22 cellular contexts compared by ENCODE assay signal in the genomic region with DNA sequence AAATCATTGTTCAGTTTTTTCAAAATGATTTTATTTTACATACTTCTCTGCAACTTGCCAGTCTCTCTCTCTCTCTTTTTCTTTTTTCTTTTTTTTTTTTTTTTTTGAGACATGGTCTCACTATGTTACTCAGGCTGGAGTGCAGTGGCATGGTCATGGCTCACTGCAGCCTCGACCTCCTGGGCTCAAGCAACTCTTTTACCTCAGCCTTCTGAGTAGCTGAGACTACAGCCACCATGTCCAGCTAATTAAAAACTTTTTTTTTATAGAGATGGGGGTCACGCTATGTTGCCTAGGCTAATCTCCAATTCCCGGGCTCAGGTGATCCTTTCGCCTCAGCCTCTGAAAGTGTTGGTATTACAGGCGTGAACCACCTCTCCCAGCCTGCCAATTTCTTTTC. TPM values are rescaled to one million over a fixed set of nuclear protein-coding genes. Genes with fewer than 3 reads are reported as not detected.
DNase-seq lines count a peak whose midpoint lies in the region; ATAC-seq, FAIRE-seq and TF ChIP-seq lines count a peak whose summit lies in the region.
"Had no signal": no experiment of that assay in that cellular context is flagged by ENCODE, and none has a peak within 500 bp of the region (broad histone marks: within the 10 kb centered on the region; RNA-seq: fewer than 3 reads in every experiment).

No MANE protein-coding gene starts in this region.

- BruUV-seq in IMR-90 (replicated peaks; lab: Mats Ljungman, UMichigan), result no TSS peak

- peaks cover 2% of the 10 kb centered on the region for H3K79me2 ChIP-seq in trophoblast cell (ENCODE audit: control insufficient read depth, insufficient read depth, low read length, poor library complexity)

- H2AFZ ChIP-seq in IMR-90 (replicated peaks; ENCODE audit: low read length, poor library complexity) (no peak overlapping the region), trophoblast cell (ENCODE audit: insufficient read depth, low read length, poor library complexity) (no peak overlapping the region)

- H3K27me3 Mint-ChIP-seq in CD8-positive, alpha-beta T cell (ENCODE audit: low read depth), result no peaks in the 10 kb centered on the region
- H3K27me3 Mint-ChIP-seq: CD8-positive, alpha-beta memory T cell had no signal

- H3K18ac ChIP-seq in IMR-90 (ENCODE audit: low read depth, low read length) (no peak overlapping the region), trophoblast cell (ENCODE audit: low read length) (no peak overlapping the region)

- no peak overlapping the region for H2BK15ac ChIP-seq in IMR-90 (ENCODE audit: low read depth, low read length)

- no peak overlapping the region for H3K27ac Mint-ChIP-seq in CD8-positive, alpha-beta T cell
- no peak overlapping the region for H3K27ac Mint-ChIP-seq in activated naive CD4-positive, alpha-beta T cell treated with anti-CD3 and anti-CD28 coated beads, Interleukin-2, amount 50 U/mL, for 72 hours
- H3K27ac Mint-ChIP-seq: CD8-positive, alpha-beta memory T cell had no signal

- H3K27me3 ChIP-seq in IMR-90 (ENCODE audit: control insufficient read depth, insufficient read depth, low read length) (no peaks in the 10 kb centered on the region), trophoblast cell (ENCODE audit: insufficient read depth, low read length) (no peaks in the 10 kb centered on the region), pancreas (no peaks in the 10 kb centered on the region)
- no peaks in the 10 kb centered on the region for H3K27me3 ChIP-seq in CD8-positive, alpha-beta T cell (ENCODE audit: insufficient read depth, low read length)
- H3K27me3 ChIP-seq: MG63 had no signal

- intact Hi-C loops in IMR-90 (cut with micrococcal nuclease), result no loop called here
- intact Hi-C loops in pancreas (cut with DNase I), result no loop called here
- intact Hi-C loops in sciatic nerve (cut with DNase I), result no loop called here
- intact Hi-C loops in CD8-positive, alpha-beta T cell (cut with DNase I, micrococcal nuclease), result no loop called here

- H3K9me3 Mint-ChIP-seq in CD8-positive, alpha-beta T cell, result no peaks in the 10 kb centered on the region
- no peaks in the 10 kb centered on the region for H3K9me3 Mint-ChIP-seq in activated naive CD4-positive, alpha-beta T cell treated with anti-CD3 and anti-CD28 coated beads, Interleukin-2, amount 50 U/mL, for 72 hours
- H3K9me3 Mint-ChIP-seq: CD8-positive, alpha-beta memory T cell had no signal

- no peaks in the 10 kb centered on the region for H3K4me1 Mint-ChIP-seq in CD8-positive, alpha-beta T cell (ENCODE audit: low read depth)
- H3K4me1 Mint-ChIP-seq: CD8-positive, alpha-beta memory T cell had no signal

- H3K4ac ChIP-seq in IMR-90 (ENCODE audit: low read depth, low read length) (no peak overlapping the region), trophoblast cell (ENCODE audit: low read depth, low read length) (no peak overlapping the region)

- peaks cover 7% of the 10 kb centered on the region; the same call in 1 of the 2 replicates for H4K20me1 ChIP-seq in IMR-90 (ENCODE audit: insufficient read depth, low read length)

- H4K8ac ChIP-seq in IMR-90 (ENCODE audit: low read depth in 2 of 2, low read length in 2 of 2) (no peak overlapping the region), trophoblast cell (ENCODE audit: low read depth, low read length) (no peak overlapping the region)

- H3K9me1 ChIP-seq in IMR-90 (ENCODE audit: insufficient read depth, low read length), result peaks cover 10% of the 10 kb centered on the region

- peaks cover 13% of the 10 kb centered on the region for H3K4me1 ChIP-seq in IMR-90 (ENCODE audit: control insufficient read depth, insufficient read depth, low read length)
- H3K4me1 ChIP-seq in trophoblast cell (ENCODE audit: control insufficient read depth in 1 of 2, insufficient read depth in 2 of 2, low read length in 2 of 2), result peaks cover 9 to 12% of the 10 kb centered on the region in 2 experiments
- no peaks in the 10 kb centered on the region for H3K4me1 ChIP-seq in pancreas
- no peaks in the 10 kb centered on the region for H3K4me1 ChIP-seq in CD8-positive, alpha-beta T cell (ENCODE audit: insufficient read depth, low read length)

- no peaks in the 10 kb centered on the region for H3K36me3 Mint-ChIP-seq in CD8-positive, alpha-beta T cell
- no peaks in the 10 kb centered on the region for H3K36me3 Mint-ChIP-seq in activated naive CD4-positive, alpha-beta T cell treated with anti-CD3 and anti-CD28 coated beads, Interleukin-2, amount 50 U/mL, for 72 hours
- H3K36me3 Mint-ChIP-seq: CD8-positive, alpha-beta memory T cell had no signal

- H3K27ac ChIP-seq in IMR-90 (ENCODE audit: insufficient read depth, low read length), result no peak overlapping the region
- H3K27ac ChIP-seq in trophoblast cell (ENCODE audit: low read depth, low read length), result no peak overlapping the region
- H3K27ac ChIP-seq in pancreas, result no peak overlapping the region
- H3K27ac ChIP-seq in CD8-positive, alpha-beta T cell (ENCODE audit: low read depth, low read length), result no peak overlapping the region
- H3K27ac ChIP-seq: SK-N-MC had no signal

- H3K9me3 ChIP-seq in IMR-90 (ENCODE audit: control insufficient read depth, insufficient read depth, low read length) (no peaks in the 10 kb centered on the region), trophoblast cell (ENCODE audit: insufficient read depth, low read depth, low read length) (no peaks in the 10 kb centered on the region), pancreas (no peaks in the 10 kb centered on the region)
- H3K9me3 ChIP-seq in CD8-positive, alpha-beta T cell (ENCODE audit: low read length), result no peaks in the 10 kb centered on the region
- H3K9me3 ChIP-seq: MG63 had no signal

- TF ChIP-seq POLR2A in IMR-90 (IDR thresholded peaks at IDR 0.05; ENCODE audit: low read depth, low read length), result no peak

- no peak overlapping the region for H3K56ac ChIP-seq in IMR-90 (ENCODE audit: extremely low read depth, insufficient read depth, low read length)

- peak overlapping the region; percentile 9; the same call in 1 of the 2 replicates for H4K91ac ChIP-seq in IMR-90 (ENCODE audit: insufficient read depth, low read depth, low read length)
- H4K91ac ChIP-seq in trophoblast cell (ENCODE audit: low read depth, low read length), result no peak overlapping the region

- POLR2A ChIA-PET in IMR-90 (lab: Charles Lee; ENCODE audit: unreplicated experiment), result no interaction called here
- POLR2A ChIA-PET in CD8-positive, alpha-beta T cell (lab: Charles Lee), result no interaction called here

- DNase-seq in G401 (ENCODE audit: low spot score) (peak; percentile 31), IMR-90 (no peak), glomerular visceral epithelial cell (ENCODE audit: extremely low spot score) (peak; percentile 81), trophoblast cell (no peak), pancreas (no peak), sciatic nerve (ENCODE audit: low spot score) (no peak)
- DNase-seq in CD8-positive, alpha-beta T cell, result no peak
- no peak for DNase-seq in activated naive CD4-positive, alpha-beta T cell treated with anti-CD3 and anti-CD28 coated beads, Interleukin-2, amount 50 U/mL, for 72 hours (ENCODE audit: low spot score in 2 of 2)
- DNase-seq: C1 segment of cervical spinal cord; CD8-positive, alpha-beta memory T cell; DMS153; DND-41; GOT3; KG1; MG63; NCI-H2029; NCI-H446 treated with DMSO at 0.1 percent for 48 hours; NCI-H526 treated with DMSO at 0.1 percent for 48 hours; SIG-M5 had no signal

- H4K5ac ChIP-seq in IMR-90 (ENCODE audit: low read depth, low read length), result no peak overlapping the region

- in situ Hi-C loops in G401 (cut with HindIII; ENCODE audit: low sequenced_read_pairs) (no loop called here), IMR-90 (cut with MboI; ENCODE audit: low sequenced_read_pairs) (no loop called here)

- H3K4me2 ChIP-seq in IMR-90 (ENCODE audit: low read depth, low read length) (no peak overlapping the region), trophoblast cell (ENCODE audit: low read length) (no peak overlapping the region)

- no peak overlapping the region for H3K4me3 Mint-ChIP-seq in CD8-positive, alpha-beta T cell
- H3K4me3 Mint-ChIP-seq: CD8-positive, alpha-beta memory T cell had no signal

- H2BK12ac ChIP-seq in trophoblast cell (ENCODE audit: low read length), result no peak overlapping the region

- H2BK5ac ChIP-seq in IMR-90 (ENCODE audit: low read depth, low read length, poor library complexity, severe bottlenecking) (no peak overlapping the region), trophoblast cell (ENCODE audit: low read depth, low read length, poor library complexity) (no peak overlapping the region)

- no peak overlapping the region for H2BK20ac ChIP-seq in IMR-90 (ENCODE audit: low read depth, low read length)

- H2AK5ac ChIP-seq in IMR-90 (ENCODE audit: low read depth, low read length), result peak overlapping the region; percentile 27
- H2AK5ac ChIP-seq in trophoblast cell (ENCODE audit: low read length), result no peak overlapping the region

- CTCF ChIA-PET in IMR-90 (lab: Yijun Ruan, JAX), result no interaction called here
- CTCF ChIA-PET in CD8-positive, alpha-beta T cell (lab: Charles Lee), result no interaction called here

- H2BK120ac ChIP-seq in IMR-90 (ENCODE audit: low read depth, low read length) (no peak overlapping the region; the same call in 1 of the 2 replicates), trophoblast cell (ENCODE audit: insufficient read depth, low read length, poor library complexity) (peak overlapping the region; percentile 33)

- H3K14ac ChIP-seq in IMR-90 (replicated peaks; ENCODE audit: low read depth, low read length) (no peak overlapping the region), trophoblast cell (ENCODE audit: low read length) (no peak overlapping the region)

- H3K23ac ChIP-seq in IMR-90 (ENCODE audit: low read depth, low read length) (no peak overlapping the region), trophoblast cell (ENCODE audit: low read length) (no peak overlapping the region)

- TF ChIP-seq CTCF in IMR-90 (conservative IDR thresholded peaks at IDR 0.05; ENCODE audit: low read depth, low read length) (no peak), pancreas (IDR thresholded peaks at IDR 0.05) (no peak)
- no peak for TF ChIP-seq CTCF in CD8-positive, alpha-beta T cell (IDR thresholded peaks at IDR 0.05)

- dilution Hi-C loops in IMR-90 (cut with HindIII; ENCODE audit: low sequenced_read_pairs, unreplicated experiment), result no loop called here

- no peak overlapping the region for H2AK9ac ChIP-seq in IMR-90 (replicated peaks; ENCODE audit: low read depth, low read length, poor library complexity)

- FAIRE-seq in pancreas (lab: Jason Lieb, UNC), result no peak
- FAIRE-seq: A204.1 had no signal

- no peak overlapping the region for H3K9ac ChIP-seq in IMR-90 (ENCODE audit: low read depth, low read length)
- no peak overlapping the region for H3K9ac ChIP-seq in trophoblast cell (ENCODE audit: low read length)

- ATAC-seq in IMR-90 (ENCODE audit: low read depth), result no peak
- ATAC-seq in pancreas, result no peak
- no peak for ATAC-seq in sciatic nerve
- ATAC-seq in CD8-positive, alpha-beta T cell, result no peak
- no peak for ATAC-seq in activated naive CD4-positive, alpha-beta T cell treated with anti-CD3 and anti-CD28 coated beads, Interleukin-2, amount 50 U/mL, for 72 hours
- ATAC-seq: Panc1 had no signal

- H3K36me3 ChIP-seq in IMR-90 (ENCODE audit: control insufficient read depth, insufficient read depth, low read length) (no peaks in the 10 kb centered on the region), trophoblast cell (ENCODE audit: control insufficient read depth in 1 of 2, insufficient read depth in 2 of 2, low read length in 2 of 2) (no peaks in the 10 kb centered on the region), pancreas (no peaks in the 10 kb centered on the region)
- no peaks in the 10 kb centered on the region for H3K36me3 ChIP-seq in CD8-positive, alpha-beta T cell (ENCODE audit: insufficient read depth, low read length)
- H3K36me3 ChIP-seq: MG63 had no signal

- no peak overlapping the region for H4K12ac ChIP-seq in trophoblast cell (ENCODE audit: low read depth, low read length)

- no peak for TF ChIP-seq RAD21 in IMR-90 (IDR thresholded peaks at IDR 0.05; ENCODE audit: low read length)

- H3K4me3 ChIP-seq in IMR-90 (ENCODE audit: insufficient read depth, low read depth, low read length), result no peak overlapping the region
- no peak overlapping the region for H3K4me3 ChIP-seq in trophoblast cell (ENCODE audit: low read depth, low read length)
- H3K4me3 ChIP-seq in pancreas, result no peak overlapping the region
- no peak overlapping the region for H3K4me3 ChIP-seq in CD8-positive, alpha-beta T cell (ENCODE audit: low read depth, low read length)
- H3K4me3 ChIP-seq: MG63, SK-N-MC had no signal

- no peaks in the 10 kb centered on the region; a peak in 1 of 4 replicates for H3K79me1 ChIP-seq in IMR-90 (ENCODE audit: low read depth in 1 of 2, low read length in 2 of 2)
- peaks cover 13% of the 10 kb centered on the region for H3K79me1 ChIP-seq in trophoblast cell (ENCODE audit: low read length)

- WGBS in IMR-90 (ENCODE audit: extremely low coverage in 2 of 2, insufficient read length in 1 of 2), 2 experiments, result no CpG with 5 or more reads among the region's 5 CpGs
- WGBS in trophoblast cell (ENCODE audit: extremely low coverage, insufficient coverage, insufficient read length), result no CpG with 5 or more reads among the region's 5 CpGs
- 71 to 81% methylated on average over 5 of the region's 5 CpGs for WGBS in pancreas, 2 donors

RNA-seq across cellular contexts. Expression of a gene that starts 12.1 kb away (rescaled TPM):
- total RNA-seq in G401 (2014; rRNA removed; shearing (Covaris generic)), result 91.6 and 92.3 TPM in 2 replicates
- total RNA-seq in IMR-90 (2012; rRNA removed) (2.5 TPM in 2 replicates), pancreas (1 to 10 TPM; 2.9 to 4.5 (median 3.5) TPM), sciatic nerve (5.5 TPM)
- polyA plus RNA-seq in IMR-90 (2012; rRNA removed) (5.0 and 5.9 TPM in 2 replicates), pancreas (1 to 10 TPM; 4.2 to 4.8 TPM)
- polyA plus RNA-seq in IMR-90 (2012; cell fraction: cytosol; rRNA removed), result 1.6 and 2.6 TPM in 2 replicates
- 32.3 and 36.4 TPM in 2 replicates for polyA plus RNA-seq in IMR-90 (2012; cell fraction: nucleus; rRNA removed; ENCODE audit: low replicate concordance)
- 92.5 and 95.1 TPM in 2 replicates for polyA plus RNA-seq in trophoblast cell (2013)
- 10 to 100 TPM; 35.2 to 38.7 TPM for total RNA-seq in CD8-positive, alpha-beta T cell
- total RNA-seq in activated naive CD4-positive, alpha-beta T cell treated with anti-CD3 and anti-CD28 coated beads, Interleukin-2, amount 50 U/mL, for 72 hours, result 10 to 100 TPM; 25.7 to 37.7 TPM

Comparison
In these comparisons a context has a peak if more than half of its experiments do, and no peak if none do; other contexts are left out.
1. DNase-seq: peak in G401 (single experiment) and glomerular visceral epithelial cell (single experiment); none in IMR-90 (single experiment), trophoblast cell (0 of 2), pancreas (0 of 6), sciatic nerve (single experiment), CD8-positive, alpha-beta T cell (0 of 7) and activated naive CD4-positive, alpha-beta T cell treated with anti-CD3 and anti-CD28 coated beads, Interleukin-2, amount 50 U/mL, for 72 hours (0 of 2).